ENCODE assay signal across 13 cellular contexts in the genomic region with DNA sequence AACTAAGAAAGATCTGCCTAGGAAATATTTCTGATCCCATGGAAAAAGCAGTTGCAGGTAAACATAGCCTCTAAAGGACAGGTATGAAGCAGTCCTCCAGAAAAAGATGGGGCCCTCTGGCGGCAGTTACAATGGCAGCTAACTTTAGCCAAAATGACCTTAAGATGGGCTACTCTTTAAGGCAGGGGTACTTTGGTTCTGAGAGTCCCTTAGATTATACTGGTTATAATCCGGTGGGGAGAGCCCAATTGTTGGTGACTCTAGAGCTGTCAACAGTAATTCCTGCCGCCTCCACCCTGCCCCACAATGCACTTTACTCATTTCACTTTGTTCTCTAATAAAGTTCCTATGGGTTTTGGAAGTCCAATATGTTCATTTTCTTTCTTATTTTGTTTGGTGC.
DNase-seq lines count a peak whose midpoint lies in the region; ATAC-seq and TF ChIP-seq lines count a peak whose summit lies in the region.
"Had no signal": no experiment of that assay in that cellular context is flagged by ENCODE, and none has a peak within 500 bp of the region (broad histone marks: within the 10 kb centered on the region; RNA-seq: fewer than 3 reads in every experiment).

No MANE protein-coding gene starts in this region.

- no peak overlapping the region for H3K27ac Mint-ChIP-seq in MCF 10A (ENCODE audit: low read depth, unreplicated experiment)
- H3K27ac Mint-ChIP-seq: activated CD4-positive, alpha-beta T cell treated with anti-CD3 and anti-CD28 coated beads, Interleukin-2, amount 10 ng/mL, durations not matched to agents 24 days and 14 days had no signal

- no peak overlapping the region for H3K27ac ChIP-seq in breast epithelium
- H3K27ac ChIP-seq in RWPE1, result no peak overlapping the region
- H3K27ac ChIP-seq in foreskin keratinocyte, result no peak overlapping the region
- H3K27ac ChIP-seq: stomach had no signal

- H3K4me3 Mint-ChIP-seq in MCF 10A (ENCODE audit: unreplicated experiment), result no peak overlapping the region
- H3K4me3 Mint-ChIP-seq: activated CD4-positive, alpha-beta T cell treated with anti-CD3 and anti-CD28 coated beads, Interleukin-2, amount 10 ng/mL, durations not matched to agents 24 days and 14 days had no signal

- TF ChIP-seq CTCF in MCF 10A (IDR thresholded peaks at IDR 0.05; ENCODE audit: unreplicated experiment) (peak; percentile 31), breast epithelium (IDR thresholded peaks at IDR 0.05) (no peak), RWPE1 (conservative IDR thresholded peaks at IDR 0.05; ENCODE audit: low read depth) (peak; percentile 17; the same call in 1 of the 2 replicates), foreskin keratinocyte (conservative IDR thresholded peaks at IDR 0.05) (peak; percentile 36)

- no peak overlapping the region for H3K4me3 ChIP-seq in breast epithelium
- H3K4me3 ChIP-seq: stomach had no signal

- no peaks in the 10 kb centered on the region for H3K4me1 Mint-ChIP-seq in MCF 10A (ENCODE audit: insufficient read depth, unreplicated experiment)
- H3K4me1 Mint-ChIP-seq: activated CD4-positive, alpha-beta T cell treated with anti-CD3 and anti-CD28 coated beads, Interleukin-2, amount 10 ng/mL, durations not matched to agents 24 days and 14 days had no signal

- no peaks in the 10 kb centered on the region for H3K9me3 Mint-ChIP-seq in MCF 10A (ENCODE audit: unreplicated experiment)
- H3K9me3 Mint-ChIP-seq: activated CD4-positive, alpha-beta T cell treated with anti-CD3 and anti-CD28 coated beads, Interleukin-2, amount 10 ng/mL, durations not matched to agents 24 days and 14 days had no signal

- no TSS peak for BruUV-seq in MCF 10A (replicated peaks; lab: Mats Ljungman, UMichigan)

- CTCF ChIA-PET in MCF 10A (lab: Yijun Ruan, JAX) (interaction anchor here (0.5 to 2.2 kb wide), 13 partner anchors 10 to 1256 kb away, joined by 3 to 6 read pairs (median 3); no protein-coding TSS in a partner anchor), RWPE1 (lab: Yijun Ruan, JAX) (no interaction called here)

- no peaks in the 10 kb centered on the region for H3K36me3 Mint-ChIP-seq in MCF 10A (ENCODE audit: insufficient read depth, unreplicated experiment)

- ATAC-seq in foreskin keratinocyte (no peak), HG03097 (IDR thresholded peaks at IDR 0.05; ENCODE audit: low FRiP score, unreplicated experiment) (no peak), GM21367 (IDR thresholded peaks at IDR 0.05; ENCODE audit: unreplicated experiment) (no peak)
- ATAC-seq in stimulated activated naive CD8-positive, alpha-beta T cell treated with anti-CD3 and anti-CD28 coated beads, Interleukin-15, Interleukin-2, amounts not matched to agents 100 U/mL and 50 U/mL, for 24 hours, result no peak

- intact Hi-C loops in MCF 10A (cut with micrococcal nuclease) (loop anchor here (1.0 to 10.0 kb wide), 5 partner anchors 142 to 1048 kb away; no protein-coding TSS in a partner anchor), breast epithelium (cut with DNase I; ENCODE audit: low total_unique reads) (loop anchor here (5.0 to 10.0 kb wide), 2 partner anchors 888 to 945 kb away; no protein-coding TSS in a partner anchor)

- DNase-seq in MCF 10A (ENCODE audit: unreplicated experiment) (peak; percentile 45), breast epithelium (ENCODE audit: low spot score in 2 of 2) (no peak), RWPE1 (ENCODE audit: low spot score) (peak; percentile 4), foreskin keratinocyte (no peak), T-helper 2 cell (no peak)
- DNase-seq in stimulated activated naive CD8-positive, alpha-beta T cell treated with anti-CD3 and anti-CD28 coated beads, Interleukin-15, Interleukin-2, amounts not matched to agents 100 U/mL and 50 U/mL, for 24 hours, result no peak
- DNase-seq: ACHN; activated CD4-positive, alpha-beta T cell treated with anti-CD3 and anti-CD28 coated beads, Interleukin-2, amount 10 ng/mL, durations not matched to agents 24 days and 14 days; activated gamma-delta T cell treated with Interleukin-2 at 50 U/mL for 16 hours; SHP77; stomach had no signal

- no peaks in the 10 kb centered on the region for H3K9me3 ChIP-seq in breast epithelium
- H3K9me3 ChIP-seq: stomach had no signal

- H3K27me3 ChIP-seq in breast epithelium, result no peaks in the 10 kb centered on the region
- no peaks in the 10 kb centered on the region for H3K27me3 ChIP-seq in foreskin keratinocyte

- no peaks in the 10 kb centered on the region for H3K27me3 Mint-ChIP-seq in MCF 10A (ENCODE audit: insufficient read depth, unreplicated experiment)
- H3K27me3 Mint-ChIP-seq: activated CD4-positive, alpha-beta T cell treated with anti-CD3 and anti-CD28 coated beads, Interleukin-2, amount 10 ng/mL, durations not matched to agents 24 days and 14 days had no signal

- no peak for TF ChIP-seq POLR2A in breast epithelium (IDR thresholded peaks at IDR 0.05)

- POLR2A ChIA-PET in MCF 10A (lab: Yijun Ruan, JAX), result no interaction called here
- POLR2A ChIA-PET in RWPE1 (lab: Yijun Ruan, JAX; ENCODE audit: low non-redundant PET), result no interaction called here

- H3K4me1 ChIP-seq in breast epithelium (no peaks in the 10 kb centered on the region), foreskin keratinocyte (no peaks in the 10 kb centered on the region)

- no peaks in the 10 kb centered on the region for H3K36me3 ChIP-seq in breast epithelium
- H3K36me3 ChIP-seq: stomach had no signal

Comparison
In these comparisons a context has a peak if more than half of its experiments do, and no peak if none do; other contexts are left out.
1. DNase-seq: peak in MCF 10A (single experiment) and RWPE1 (single experiment); none in breast epithelium (0 of 2), foreskin keratinocyte (0 of 2), T-helper 2 cell (0 of 5) and stimulated activated naive CD8-positive, alpha-beta T cell treated with anti-CD3 and anti-CD28 coated beads, Interleukin-15, Interleukin-2, amounts not matched to agents 100 U/mL and 50 U/mL, for 24 hours (single experiment).
2. CTCF ChIP-seq: peak in MCF 10A (single experiment), RWPE1 (single experiment) and foreskin keratinocyte (single experiment); none in breast epithelium (0 of 3).